In the genomic region with DNA sequence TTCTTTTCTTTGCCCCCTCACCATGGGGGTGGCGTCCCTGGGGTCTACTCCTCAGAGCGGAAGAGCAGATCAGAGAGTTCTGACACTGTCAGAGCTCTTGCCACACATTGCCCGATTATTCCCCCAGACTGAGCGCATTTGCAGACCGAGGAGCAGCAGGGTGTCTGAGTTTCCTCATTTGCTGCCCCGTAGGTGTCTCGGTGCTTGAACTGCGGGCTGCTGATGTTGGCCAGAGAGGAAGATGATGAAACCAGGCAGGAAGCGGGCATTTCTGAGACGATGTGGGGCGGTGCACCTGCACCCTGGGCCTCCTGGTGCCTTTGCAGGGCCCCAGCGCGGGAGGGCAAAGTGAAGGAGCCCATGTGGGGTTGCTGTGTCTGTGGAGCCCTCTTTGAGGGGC, we compare ENCODE assay signal across 8 cellular contexts. TPM values are rescaled to one million over a fixed set of nuclear protein-coding genes. Genes with fewer than 3 reads are reported as not detected.
DNase-seq lines count a peak whose midpoint lies in the region; ATAC-seq and TF ChIP-seq lines count a peak whose summit lies in the region.

No MANE protein-coding gene starts in this region.

- TF ChIP-seq CTCF in colonic mucosa (IDR thresholded peaks at IDR 0.05) (no peak), osteocyte (IDR thresholded peaks at IDR 0.05) (no peak)

- no peak overlapping the region for H3K9ac ChIP-seq in colonic mucosa (ENCODE audit: low read depth in 2 of 2, low read length in 2 of 2)

- intact Hi-C loops in colonic mucosa (cut with DNase I) = no loop called here

- H3K4me1 ChIP-seq in colonic mucosa = no peaks in the 10 kb centered on the region

- no peaks in the 10 kb centered on the region for H3K9me3 ChIP-seq in colonic mucosa

- H3K27ac Mint-ChIP-seq in osteocyte (ENCODE audit: unreplicated experiment) = no peak overlapping the region

- H3K36me3 Mint-ChIP-seq in osteocyte (ENCODE audit: unreplicated experiment) = no peaks in the 10 kb centered on the region

- no peak overlapping the region for H3K4me3 ChIP-seq in colonic mucosa

- H3K27me3 Mint-ChIP-seq in osteocyte (ENCODE audit: unreplicated experiment) = no peaks in the 10 kb centered on the region

- ATAC-seq in GM18498 (IDR thresholded peaks at IDR 0.05; ENCODE audit: unreplicated experiment) = peak; percentile 67
- ATAC-seq in HG03060 (IDR thresholded peaks at IDR 0.05; ENCODE audit: low read depth, unreplicated experiment) = peak; percentile 57

- H3K9me3 Mint-ChIP-seq in osteocyte (ENCODE audit: unreplicated experiment) = no peaks in the 10 kb centered on the region

- H3K4me3 Mint-ChIP-seq in osteocyte (ENCODE audit: unreplicated experiment) = no peak overlapping the region

- DNase-seq in UCSD-AML1 (lab: John Stamatoyannopoulos, UW; ENCODE audit: unreplicated experiment) (peak; percentile 69), colonic mucosa (peak; percentile 28), NCI-H1105 treated with DMSO at 0.1 percent for 48 hours (lab: John Stamatoyannopoulos, UW) (no peak), osteocyte (ENCODE audit: extremely low spot score, unreplicated experiment) (no peak), SHP77 treated with DMSO at 0.1 percent for 48 hours (lab: John Stamatoyannopoulos, UW) (no peak)
- peak; percentile 71 to 72 for DNase-seq in stimulated activated CD4-positive, alpha-beta T cell treated with anti-CD3 and anti-CD28 coated beads, Interleukin-2, amount 100 ng/mL, for 24 hours

- H3K4me1 Mint-ChIP-seq in osteocyte (ENCODE audit: unreplicated experiment) = peaks cover 10% of the 10 kb centered on the region

- H3K27me3 ChIP-seq in colonic mucosa = no peaks in the 10 kb centered on the region

- H3K27ac ChIP-seq in colonic mucosa = no peak overlapping the region

- no peaks in the 10 kb centered on the region for H3K36me3 ChIP-seq in colonic mucosa

RNA-seq across cellular contexts. Expression of a gene that starts 55.2 kb away (rescaled TPM):
- total RNA-seq in colonic mucosa = under 1 TPM; 0.24 to 0.79 TPM
- 8.7 and 8.9 TPM in 2 replicates for total RNA-seq in osteocyte

RNA-seq across cellular contexts. Expression of a gene that starts 55.5 kb away (rescaled TPM):
- total RNA-seq in colonic mucosa (under 1 TPM; 0.15 to 0.19 TPM), osteocyte (2.1 and 2.7 TPM in 2 replicates)

Comparison
In these comparisons a context has a peak if more than half of its experiments do, and no peak if none do; other contexts are left out.
1. DNase-seq: peak in UCSD-AML1 (single experiment), colonic mucosa (single experiment) and stimulated activated CD4-positive, alpha-beta T cell treated with anti-CD3 and anti-CD28 coated beads, Interleukin-2, amount 100 ng/mL, for 24 hours (2 of 2); none in NCI-H1105 treated with DMSO at 0.1 percent for 48 hours (single experiment), osteocyte (single experiment) and SHP77 treated with DMSO at 0.1 percent for 48 hours (single experiment).